In the genomic region with DNA sequence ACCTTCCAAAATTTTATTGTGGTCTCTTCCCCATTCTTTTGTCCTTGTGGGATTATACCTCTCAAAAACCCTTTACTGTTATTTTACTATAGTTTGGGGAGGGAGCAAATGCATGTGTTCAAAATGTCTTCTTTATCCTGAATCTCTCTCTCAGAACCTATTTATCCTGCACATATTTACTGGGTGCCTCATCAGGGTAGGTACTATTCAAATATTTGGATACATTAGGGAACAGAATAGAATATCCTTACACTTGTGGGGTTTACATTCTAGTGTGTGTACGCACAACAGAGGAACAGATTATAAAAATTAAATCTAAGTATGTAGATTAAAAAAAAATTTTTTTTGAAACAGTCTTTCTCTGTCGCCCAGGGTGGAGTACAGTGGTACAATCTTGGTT, we compare ENCODE assay signal across 30 cellular contexts.
"Had no signal": no experiment of that assay in that cellular context is flagged by ENCODE, and none has a peak within 500 bp of the region (broad histone marks: within the 10 kb centered on the region; RNA-seq: fewer than 3 reads in every experiment).

No MANE protein-coding gene starts in this region.

- DNase-seq: naive thymus-derived CD4-positive, alpha-beta T cell; natural killer cell; nucleus accumbens; pancreas; right cardiac atrium; spleen; stimulated activated CD4-positive, alpha-beta T cell treated with anti-CD3 and anti-CD28 coated beads, Interleukin-12 subunit alpha, Interleukin-12 subunit beta, amount 100 ng/mL, for 4 hours; stimulated activated CD4-positive, alpha-beta T cell treated with anti-CD3 and anti-CD28 coated beads, Interleukin-1b, Interleukin-23, amount 100 ng/mL, for 48 hours; stimulated activated CD4-positive, alpha-beta T cell treated with anti-CD3 and anti-CD28 coated beads, Interleukin-4, amount 100 ng/mL, for 1 hour; stimulated activated CD4-positive, alpha-beta T cell treated with anti-CD3 and anti-CD28 coated beads, Interleukin-4, amount 100 ng/mL, for 4 hours; stimulated activated CD8-positive, alpha-beta memory T cell treated with anti-CD3 and anti-CD28 coated beads, Interleukin-4, amount 100 ng/mL, for 48 hours; stimulated activated naive CD4-positive, alpha-beta T cell; stimulated activated naive CD8-positive, alpha-beta T cell treated with anti-CD3 and anti-CD28 coated beads, Interleukin-15, amount 100 ng/mL, for 72 hours; stimulated activated naive CD8-positive, alpha-beta T cell treated with anti-CD3 and anti-CD28 coated beads, Interleukin-15, Interleukin-2, amounts not matched to agents 100 U/mL and 50 U/mL, for 24 hours; substantia nigra; testis; tibial artery; transverse colon; upper lobe of right lung; uterus had no signal

- H3K4me3 ChIP-seq: pancreas, prostate gland, skin epidermis, smooth muscle cell, spleen, suprapubic skin, testis, tibial artery, transverse colon, upper lobe of right lung, uterus had no signal

- H3K4me1 Mint-ChIP-seq: nephron; neural crest cell; stimulated activated memory B cell treated with anti-CD40 and anti-IgM and Interleukin-4, amounts not matched to agents 10 μg/mL and 1 μg/mL and 100 μg/mL, for 72 hours; stimulated activated naive CD8-positive, alpha-beta T cell treated with anti-CD3 and anti-CD28 coated beads, Interleukin-15, amount 100 ng/mL, for 72 hours had no signal

- H3K36me3 Mint-ChIP-seq: natural killer cell; stimulated activated memory B cell treated with anti-CD40 and anti-IgM and Interleukin-4, amounts not matched to agents 10 μg/mL and 1 μg/mL and 100 μg/mL, for 72 hours; type B pancreatic cell had no signal

- H3K27me3 ChIP-seq: neutrophil, pancreas, spleen, suprapubic skin, testis, tibial artery, transverse colon, upper lobe of right lung, uterus had no signal

- H3K4me2 ChIP-seq: smooth muscle cell had no signal

- H3K27ac ChIP-seq: neutrophil, pancreas, prostate gland, skin epidermis, spleen, suprapubic skin, testis, tibial artery, transverse colon, upper lobe of right lung, uterus had no signal

- H3K36me3 ChIP-seq: neutrophil, pancreas, prostate gland, spleen, suprapubic skin, tibial artery, transverse colon, upper lobe of right lung, uterus had no signal

- H3K4me3 Mint-ChIP-seq: naive thymus-derived CD4-positive, alpha-beta T cell; natural killer cell; nephron; neural crest cell; stimulated activated memory B cell treated with anti-CD40 and anti-IgM and Interleukin-4, amounts not matched to agents 10 μg/mL and 1 μg/mL and 100 μg/mL, for 72 hours; stimulated activated naive CD8-positive, alpha-beta T cell treated with anti-CD3 and anti-CD28 coated beads, Interleukin-15, amount 100 ng/mL, for 72 hours; type B pancreatic cell had no signal

- H3K27ac Mint-ChIP-seq: naive thymus-derived CD4-positive, alpha-beta T cell; natural killer cell; nephron; stimulated activated memory B cell treated with anti-CD40 and anti-IgM and Interleukin-4, amounts not matched to agents 10 μg/mL and 1 μg/mL and 100 μg/mL, for 72 hours; stimulated activated naive CD8-positive, alpha-beta T cell treated with anti-CD3 and anti-CD28 coated beads, Interleukin-15, amount 100 ng/mL, for 72 hours; type B pancreatic cell had no signal

- H3K27me3 Mint-ChIP-seq: naive thymus-derived CD4-positive, alpha-beta T cell; stimulated activated naive CD8-positive, alpha-beta T cell treated with anti-CD3 and anti-CD28 coated beads, Interleukin-15, amount 100 ng/mL, for 72 hours; type B pancreatic cell had no signal

- ATAC-seq: naive thymus-derived CD4-positive, alpha-beta T cell; natural killer cell; pancreas; right cardiac atrium; sciatic nerve; stimulated activated memory B cell treated with anti-CD40 and anti-IgM and Interleukin-4, amounts not matched to agents 10 μg/mL and 1 μg/mL and 100 μg/mL, for 72 hours; stimulated activated naive CD8-positive, alpha-beta T cell treated with anti-CD3 and anti-CD28 coated beads, Interleukin-15, amount 100 ng/mL, for 72 hours; stimulated activated naive CD8-positive, alpha-beta T cell treated with anti-CD3 and anti-CD28 coated beads, Interleukin-15, Interleukin-2, amounts not matched to agents 100 U/mL and 50 U/mL, for 24 hours; upper lobe of right lung had no signal

- FAIRE-seq: pancreas had no signal

- H3K4me1 ChIP-seq: prostate gland, spleen, suprapubic skin, tibial artery, transverse colon, upper lobe of right lung, uterus had no signal

- H3K9me3 Mint-ChIP-seq: natural killer cell; nephron; neural crest cell; stimulated activated memory B cell treated with anti-CD40 and anti-IgM and Interleukin-4, amounts not matched to agents 10 μg/mL and 1 μg/mL and 100 μg/mL, for 72 hours; stimulated activated naive CD8-positive, alpha-beta T cell treated with anti-CD3 and anti-CD28 coated beads, Interleukin-15, amount 100 ng/mL, for 72 hours; type B pancreatic cell had no signal

- H3K9me3 ChIP-seq: neutrophil, pancreas, prostate gland, spleen, suprapubic skin, testis, tibial artery, transverse colon, upper lobe of right lung, uterus had no signal
